ENCODE assay signal across 11 cellular contexts in the genomic region with DNA sequence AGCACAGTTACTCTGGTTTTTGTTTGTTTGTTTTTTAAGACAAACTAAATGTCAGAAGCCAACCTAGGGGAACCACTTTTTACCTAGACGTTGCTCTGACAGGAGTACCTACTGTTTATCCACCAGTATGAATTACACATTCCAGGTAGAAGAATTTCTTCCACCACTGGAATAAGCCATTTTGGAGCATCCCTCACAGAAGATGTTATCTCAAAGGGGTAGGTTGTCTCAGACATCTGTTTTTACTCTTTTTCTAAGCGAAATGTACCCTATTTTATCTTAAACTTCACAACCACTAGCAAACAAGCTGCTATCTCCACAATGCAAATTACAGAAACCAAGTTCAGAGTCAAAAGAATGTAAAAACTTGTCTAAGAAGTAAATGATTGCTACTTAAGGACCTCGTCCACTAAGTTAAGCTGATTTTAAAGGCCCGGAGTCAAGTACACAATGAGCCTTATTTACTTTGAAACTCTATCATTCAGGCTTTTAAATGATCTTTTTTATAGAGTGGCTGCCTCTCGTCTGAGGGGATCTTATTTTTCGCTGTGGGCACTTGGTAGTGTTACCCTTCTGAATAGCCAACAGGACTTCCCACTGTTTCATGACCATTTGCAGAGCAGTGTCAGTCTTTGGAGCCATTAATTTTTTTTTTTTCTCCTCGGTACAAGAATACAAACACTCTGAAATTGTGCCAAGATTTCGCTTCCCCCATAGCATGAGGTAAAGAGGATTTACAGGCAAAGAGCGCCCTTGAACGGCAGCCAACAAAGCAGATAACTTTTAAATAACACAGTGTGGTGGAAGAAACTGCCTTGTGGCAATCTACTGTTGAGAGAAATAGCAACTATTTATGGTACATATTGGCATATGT. TPM values are rescaled to one million over a fixed set of nuclear protein-coding genes. Genes with fewer than 3 reads are reported as not detected.
A peak's percentile ranks its signal among the peaks of the same experiment; 100 is the strongest.
DNase-seq lines count a peak whose midpoint lies in the region; ATAC-seq lines count a peak whose summit lies in the region.
"Had no signal": no experiment of that assay in that cellular context is flagged by ENCODE, and none has a peak within 500 bp of the region (broad histone marks: within the 10 kb centered on the region; RNA-seq: fewer than 3 reads in every experiment).

No MANE protein-coding gene starts in this region.

- DNase-seq in A172 (ENCODE audit: low spot score) (peak; percentile 30), NCI-H128 (lab: John Stamatoyannopoulos, UW; ENCODE audit: unreplicated experiment) (peak; percentile 88), RPMI8226 (peak; percentile 91), fibroblast of the conjunctiva (ENCODE audit: low read depth) (peak; percentile 16)
- no peak for DNase-seq in activated CD8-positive, alpha-beta T cell treated with anti-CD3 and anti-CD28 coated beads, Interleukin-2, amount 10 ng/mL, durations not matched to agents 7 days and 5 days
- DNase-seq: KG1 had no signal

- no peak for ATAC-seq in HG03521 (IDR thresholded peaks at IDR 0.05; ENCODE audit: unreplicated experiment)
- ATAC-seq in activated CD8-positive, alpha-beta T cell treated with anti-CD3 and anti-CD28 coated beads, Interleukin-2, amount 10 ng/mL, durations not matched to agents 7 days and 5 days = no peak
- no peak for ATAC-seq in HG03280 (IDR thresholded peaks at IDR 0.05; ENCODE audit: unreplicated experiment)
- no peak for ATAC-seq in HG02852 (IDR thresholded peaks at IDR 0.05; ENCODE audit: unreplicated experiment)

- H3K27ac Mint-ChIP-seq in activated CD8-positive, alpha-beta T cell treated with anti-CD3 and anti-CD28 coated beads, Interleukin-2, amount 10 ng/mL, durations not matched to agents 7 days and 5 days = no peak overlapping the region

- POLR2A ChIA-PET in activated CD8-positive, alpha-beta T cell treated with anti-CD3 and anti-CD28 coated beads, Interleukin-2, amount 10 ng/mL, durations not matched to agents 7 days and 5 days (lab: Charles Lee) = no interaction called here

- H3K27me3 Mint-ChIP-seq in activated CD8-positive, alpha-beta T cell treated with anti-CD3 and anti-CD28 coated beads, Interleukin-2, amount 10 ng/mL, durations not matched to agents 7 days and 5 days (ENCODE audit: low read depth) = no peaks in the 10 kb centered on the region

- CTCF ChIA-PET in activated CD8-positive, alpha-beta T cell treated with anti-CD3 and anti-CD28 coated beads, Interleukin-2, amount 10 ng/mL, durations not matched to agents 7 days and 5 days (lab: Charles Lee) = no interaction called here

- H3K9me3 Mint-ChIP-seq in activated CD8-positive, alpha-beta T cell treated with anti-CD3 and anti-CD28 coated beads, Interleukin-2, amount 10 ng/mL, durations not matched to agents 7 days and 5 days (ENCODE audit: insufficient read depth) = peaks cover 22% of the 10 kb centered on the region

- H3K36me3 Mint-ChIP-seq in activated CD8-positive, alpha-beta T cell treated with anti-CD3 and anti-CD28 coated beads, Interleukin-2, amount 10 ng/mL, durations not matched to agents 7 days and 5 days (ENCODE audit: low read depth) = peaks cover 4% of the 10 kb centered on the region

- no peaks in the 10 kb centered on the region for H3K4me1 Mint-ChIP-seq in activated CD8-positive, alpha-beta T cell treated with anti-CD3 and anti-CD28 coated beads, Interleukin-2, amount 10 ng/mL, durations not matched to agents 7 days and 5 days (ENCODE audit: low read depth)
- H3K4me1 Mint-ChIP-seq: neural crest cell had no signal

- H3K4me3 Mint-ChIP-seq in activated CD8-positive, alpha-beta T cell treated with anti-CD3 and anti-CD28 coated beads, Interleukin-2, amount 10 ng/mL, durations not matched to agents 7 days and 5 days = no peak overlapping the region
- H3K4me3 Mint-ChIP-seq: neural crest cell had no signal

RNA-seq across cellular contexts. Expression of a gene that starts 15.7 kb away (rescaled TPM):
- 0.31 and 0.57 TPM in 2 replicates for total RNA-seq in A172 (2014; rRNA removed; shearing (Covaris generic))
- not detected for total RNA-seq in activated CD8-positive, alpha-beta T cell treated with anti-CD3 and anti-CD28 coated beads, Interleukin-2, amount 10 ng/mL, durations not matched to agents 7 days and 5 days
- total RNA-seq: T-helper 2 cell treated with Interferon-gamma antibody and Interleukin-4, amounts not matched to agents 100 ng/mL and 5 ng/mL, for 36 hours had no signal
